In the genomic region with DNA sequence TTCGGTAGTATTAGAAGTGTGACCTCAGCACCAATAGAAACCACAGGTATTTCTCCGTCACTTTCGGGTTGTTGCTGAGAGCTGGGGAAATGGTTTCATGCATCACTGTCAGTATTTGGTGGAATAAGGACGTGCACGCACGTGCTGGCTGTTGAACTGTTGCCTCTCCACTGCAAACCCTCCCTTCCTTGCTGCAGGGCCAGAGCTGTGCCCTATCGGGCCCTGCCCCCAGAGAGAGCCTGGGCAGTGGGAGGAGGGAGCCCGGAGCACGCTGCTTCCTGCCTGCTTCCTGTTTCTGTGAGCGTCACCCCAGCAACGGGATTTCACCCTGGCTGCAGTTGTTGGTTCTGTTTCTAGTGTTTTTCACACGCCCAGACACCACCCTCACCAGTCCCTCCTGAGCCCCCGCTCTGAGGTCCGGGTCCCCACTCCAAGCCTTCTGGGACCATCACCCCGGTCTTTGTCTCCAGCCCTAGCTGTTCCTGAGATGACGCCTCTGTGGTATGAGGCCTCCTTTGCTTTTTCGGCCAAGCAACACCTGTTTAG, we compare ENCODE assay signal across 8 cellular contexts. TPM values are rescaled to one million over a fixed set of nuclear protein-coding genes. Genes with fewer than 3 reads are reported as not detected.
A peak's percentile ranks its signal among the peaks of the same experiment; 100 is the strongest.
DNase-seq lines count a peak whose midpoint lies in the region; ATAC-seq lines count a peak whose summit lies in the region.

No MANE protein-coding gene starts in this region.

- peaks cover 9% of the 10 kb centered on the region for H3K36me3 ChIP-seq in mesodermal cell (ENCODE audit: control insufficient read depth, insufficient read depth, low read length)

- H3K4me1 ChIP-seq in mesodermal cell (ENCODE audit: control insufficient read depth, insufficient read depth, low read length, poor library complexity, severe bottlenecking), result peaks cover 26% of the 10 kb centered on the region

- 15 to 35% methylated on average over 11 to 15 of the region's 17 CpGs for WGBS in mesodermal cell (ENCODE audit: insufficient coverage in 2 of 2), 2 experiments

- H3K9me3 ChIP-seq in mesodermal cell (ENCODE audit: control insufficient read depth, low read length), result no peaks in the 10 kb centered on the region

- H3K4me3 ChIP-seq in mesodermal cell (ENCODE audit: extremely low read depth, insufficient read depth, low read length, poor library complexity, severe bottlenecking), result no peak overlapping the region

- H3K27ac ChIP-seq in mesodermal cell (ENCODE audit: low read depth, low read length, severe bottlenecking), result peak overlapping the region; percentile 96

- peak; percentile 66 for ATAC-seq in GM18519 (IDR thresholded peaks at IDR 0.05; ENCODE audit: low FRiP score, unreplicated experiment)
- peak; percentile 89 for ATAC-seq in HG02885 (IDR thresholded peaks at IDR 0.05; ENCODE audit: poor library complexity, unreplicated experiment)

- DNase-seq in NCI-H2227 treated with DMSO at 0.1 percent for 48 hours (lab: John Stamatoyannopoulos, UW) (peak; percentile 27), NCI-H1930 (lab: John Stamatoyannopoulos, UW) (no peak)
- DNase-seq in activated CD4-positive, alpha-beta T cell treated with anti-CD3 and anti-CD28 coated beads, Interleukin-2, amount 50 U/mL, for 1 hour, result peak; percentile 85
- DNase-seq in effector CD8-positive, alpha-beta T cell (lab: John Stamatoyannopoulos, UW), result peak; percentile 69
- peak; percentile 59 to 74 for DNase-seq in stimulated activated CD8-positive, alpha-beta memory T cell treated with anti-CD3 and anti-CD28 coated beads, Interleukin-2, amount 100 ng/mL, for 1 hour (ENCODE audit: low read depth in 2 of 2)

RNA-seq across cellular contexts. Expression of gene LRRFIP1, which starts 47.4 kb away (rescaled TPM):
- 71.4 TPM for polyA plus RNA-seq in mesodermal cell (2013, experiment 1 of 2)
- polyA plus RNA-seq in mesodermal cell (2013, experiment 2 of 2), result 73.6 TPM

Comparison
In these comparisons a context has a peak if more than half of its experiments do, and no peak if none do; other contexts are left out.
1. DNase-seq: peak in NCI-H2227 treated with DMSO at 0.1 percent for 48 hours (single experiment), activated CD4-positive, alpha-beta T cell treated with anti-CD3 and anti-CD28 coated beads, Interleukin-2, amount 50 U/mL, for 1 hour (single experiment), effector CD8-positive, alpha-beta T cell (single experiment) and stimulated activated CD8-positive, alpha-beta memory T cell treated with anti-CD3 and anti-CD28 coated beads, Interleukin-2, amount 100 ng/mL, for 1 hour (2 of 2); none in NCI-H1930 (0 of 2).